In the genomic region with DNA sequence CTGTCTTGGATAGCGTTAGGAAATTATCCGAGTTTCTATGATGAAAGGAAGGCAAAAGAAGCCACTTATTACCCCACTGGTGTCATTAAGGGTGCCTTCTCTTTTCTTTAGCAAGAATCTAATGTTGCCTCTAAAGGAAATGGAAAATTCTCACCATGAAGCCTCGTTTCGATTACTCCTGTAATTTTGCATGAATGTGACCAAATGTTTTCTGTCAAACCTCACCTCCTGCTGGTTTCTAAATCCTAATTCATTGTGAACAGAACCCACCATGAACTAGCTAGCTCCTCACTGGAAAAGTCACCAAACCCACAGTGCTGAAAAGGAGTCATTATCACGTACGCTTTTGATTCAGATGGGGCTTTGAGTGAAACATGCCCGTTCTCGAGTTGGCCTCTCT, we compare ENCODE assay signal across 28 cellular contexts.
DNase-seq lines count a peak whose midpoint lies in the region; ATAC-seq, FAIRE-seq and TF ChIP-seq lines count a peak whose summit lies in the region.
"Had no signal": no experiment of that assay in that cellular context is flagged by ENCODE, and none has a peak within 500 bp of the region (broad histone marks: within the 10 kb centered on the region; RNA-seq: fewer than 3 reads in every experiment).

No MANE protein-coding gene starts in this region.

- intact Hi-C loops in left lung (cut with DNase I): no loop called here

- H3K9me3 Mint-ChIP-seq in WTC11 (peaks cover 8% of the 10 kb centered on the region), osteocyte (ENCODE audit: unreplicated experiment) (no peaks in the 10 kb centered on the region)
- H3K9me3 Mint-ChIP-seq: CD8-positive, alpha-beta T cell; HFFc6 had no signal

- H3K27ac Mint-ChIP-seq in WTC11 (0 out of 2 replicates have a peak overlapping the region, but pooled peaks have one; percentile 1), osteocyte (ENCODE audit: unreplicated experiment) (peak overlapping the region; percentile 71)
- H3K27ac Mint-ChIP-seq: CD8-positive, alpha-beta T cell; H9; HFFc6 had no signal

- no peaks in the 10 kb centered on the region for H3K36me3 ChIP-seq in left lung
- H3K36me3 ChIP-seq: MG63 had no signal

- H3K36me3 Mint-ChIP-seq in WTC11 (peaks cover 8% of the 10 kb centered on the region), osteocyte (ENCODE audit: unreplicated experiment) (no peaks in the 10 kb centered on the region)
- H3K36me3 Mint-ChIP-seq: CD8-positive, alpha-beta T cell had no signal

- H3K4me3 Mint-ChIP-seq in WTC11 (no peak overlapping the region), osteocyte (ENCODE audit: unreplicated experiment) (no peak overlapping the region)
- H3K4me3 Mint-ChIP-seq: CD8-positive, alpha-beta T cell; H9; HFFc6 had no signal

- FAIRE-seq in D721Med (lab: Jason Lieb, UNC): no peak
- FAIRE-seq: GM18507, GM19239, K562 had no signal

- peaks cover 17% of the 10 kb centered on the region for H3K27me3 Mint-ChIP-seq in WTC11 (ENCODE audit: low read depth)
- H3K27me3 Mint-ChIP-seq in osteocyte (ENCODE audit: unreplicated experiment): no peaks in the 10 kb centered on the region

- DNase-seq in NCI-H146 (lab: John Stamatoyannopoulos, UW): peak; percentile 17
- no peak for DNase-seq in NCI-H146 treated with DMSO at 0.1 percent for 48 hours (lab: John Stamatoyannopoulos, UW; ENCODE audit: unreplicated experiment)
- DNase-seq in WTC11 (ENCODE audit: low spot score): no peak
- no peak for DNase-seq in left lung
- peak; percentile 11 for DNase-seq in osteocyte (ENCODE audit: extremely low spot score, unreplicated experiment)
- DNase-seq in COR-L47 (lab: John Stamatoyannopoulos, UW): no peak
- DNase-seq in D721Med (ENCODE audit: insufficient read length, low spot score): no peak
- DNase-seq: AML-193; C1 segment of cervical spinal cord; Calu3; CD8-positive, alpha-beta T cell; DMS53; GDM1; H9; HFFc6; NCI-H1417 treated with DMSO at 0.1 percent for 48 hours; NCI-H1930; NCI-H226; NCI-H510A treated with DMSO at 0.1 percent for 48 hours; NCI-H748 treated with DMSO at 0.1 percent for 48 hours; PC-9 had no signal

- TF ChIP-seq CTCF in WTC11 (IDR thresholded peaks at IDR 0.05): no peak
- no peak for TF ChIP-seq CTCF in left lung (IDR thresholded peaks at IDR 0.05)
- no peak for TF ChIP-seq CTCF in osteocyte (IDR thresholded peaks at IDR 0.05)
- TF ChIP-seq CTCF in D721Med (IDR thresholded peaks at IDR 0.05; ENCODE audit: insufficient read depth, missing control alignments): no peak

- CTCF ChIA-PET in WTC11 (lab: Charles Lee): interaction anchor here (1.4 kb wide), 1 partner anchor 266 kb away, joined by 3 read pairs; no protein-coding TSS in a partner anchor

- no peaks in the 10 kb centered on the region for H3K9me3 ChIP-seq in left lung
- H3K9me3 ChIP-seq: MG63 had no signal

- ATAC-seq in WTC11 (no peak), left lung (no peak), GM19351 (IDR thresholded peaks at IDR 0.05; ENCODE audit: unreplicated experiment) (no peak)
- ATAC-seq: CD8-positive, alpha-beta T cell; K562 had no signal

- no peak overlapping the region for H3K4me3 ChIP-seq in left lung
- H3K4me3 ChIP-seq: K562, MG63, PC-9 had no signal

- H3K4me1 Mint-ChIP-seq in WTC11 (peaks cover 66% of the 10 kb centered on the region), osteocyte (ENCODE audit: unreplicated experiment) (peaks cover 88% of the 10 kb centered on the region)

- H3K27me3 ChIP-seq in left lung: peaks cover 0 to 20% of the 10 kb centered on the region in 2 donors
- H3K27me3 ChIP-seq: MG63 had no signal

- peaks cover 0 to 14% of the 10 kb centered on the region in 2 donors for H3K4me1 ChIP-seq in left lung

- peak overlapping the region; percentile 13 to 53 for H3K27ac ChIP-seq in left lung
- H3K27ac ChIP-seq: 22Rv1, PC-9, RWPE1 had no signal

- POLR2A ChIA-PET in WTC11 (lab: Charles Lee): no interaction called here

TF ChIP-seq in WTC11, 78 proteins besides CTCF, POLR2A, EP300 and RAD21 (continues in another document):
- TF ChIP-seq, protein P1, sequence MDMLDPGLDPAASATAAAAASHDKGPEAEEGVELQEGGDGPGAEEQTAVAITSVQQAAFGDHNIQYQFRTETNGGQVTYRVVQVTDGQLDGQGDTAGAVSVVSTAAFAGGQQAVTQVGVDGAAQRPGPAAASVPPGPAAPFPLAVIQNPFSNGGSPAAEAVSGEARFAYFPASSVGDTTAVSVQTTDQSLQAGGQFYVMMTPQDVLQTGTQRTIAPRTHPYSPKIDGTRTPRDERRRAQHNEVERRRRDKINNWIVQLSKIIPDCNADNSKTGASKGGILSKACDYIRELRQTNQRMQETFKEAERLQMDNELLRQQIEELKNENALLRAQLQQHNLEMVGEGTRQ (CRISPR knock-in tag; IDR thresholded peaks at IDR 0.05): no peak
- TF ChIP-seq NR2C2 (CRISPR knock-in tag; IDR thresholded peaks at IDR 0.05) (no peak), GTF2I (CRISPR knock-in tag; conservative IDR thresholded peaks at IDR 0.05) (no peak), ZNF423 (CRISPR knock-in tag; IDR thresholded peaks at IDR 0.05) (no peak), NR1H2 (CRISPR knock-in tag; IDR thresholded peaks at IDR 0.05) (no peak), ZNF671 (CRISPR knock-in tag; IDR thresholded peaks at IDR 0.05) (no peak), ESRRA (CRISPR knock-in tag; IDR thresholded peaks at IDR 0.05; ENCODE audit: borderline replicate concordance) (no peak), SMAD3 (CRISPR knock-in tag; IDR thresholded peaks at IDR 0.05; ENCODE audit: borderline replicate concordance) (no peak), NFATC4 (CRISPR knock-in tag; IDR thresholded peaks at IDR 0.05) (no peak), ZNF317 (CRISPR knock-in tag; IDR thresholded peaks at IDR 0.05; ENCODE audit: borderline replicate concordance, low read depth) (no peak)
- TF ChIP-seq, protein P2, sequence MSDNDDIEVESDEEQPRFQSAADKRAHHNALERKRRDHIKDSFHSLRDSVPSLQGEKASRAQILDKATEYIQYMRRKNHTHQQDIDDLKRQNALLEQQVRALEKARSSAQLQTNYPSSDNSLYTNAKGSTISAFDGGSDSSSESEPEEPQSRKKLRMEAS (CRISPR knock-in tag; IDR thresholded peaks at IDR 0.05): no peak
- TF ChIP-seq, protein P3, sequence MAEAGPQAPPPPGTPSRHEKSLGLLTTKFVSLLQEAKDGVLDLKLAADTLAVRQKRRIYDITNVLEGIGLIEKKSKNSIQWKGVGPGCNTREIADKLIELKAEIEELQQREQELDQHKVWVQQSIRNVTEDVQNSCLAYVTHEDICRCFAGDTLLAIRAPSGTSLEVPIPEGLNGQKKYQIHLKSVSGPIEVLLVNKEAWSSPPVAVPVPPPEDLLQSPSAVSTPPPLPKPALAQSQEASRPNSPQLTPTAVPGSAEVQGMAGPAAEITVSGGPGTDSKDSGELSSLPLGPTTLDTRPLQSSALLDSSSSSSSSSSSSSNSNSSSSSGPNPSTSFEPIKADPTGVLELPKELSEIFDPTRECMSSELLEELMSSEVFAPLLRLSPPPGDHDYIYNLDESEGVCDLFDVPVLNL (CRISPR knock-in tag; IDR thresholded peaks at IDR 0.05; ENCODE audit: borderline replicate concordance, low read depth): no peak
- TF ChIP-seq, protein P4, sequence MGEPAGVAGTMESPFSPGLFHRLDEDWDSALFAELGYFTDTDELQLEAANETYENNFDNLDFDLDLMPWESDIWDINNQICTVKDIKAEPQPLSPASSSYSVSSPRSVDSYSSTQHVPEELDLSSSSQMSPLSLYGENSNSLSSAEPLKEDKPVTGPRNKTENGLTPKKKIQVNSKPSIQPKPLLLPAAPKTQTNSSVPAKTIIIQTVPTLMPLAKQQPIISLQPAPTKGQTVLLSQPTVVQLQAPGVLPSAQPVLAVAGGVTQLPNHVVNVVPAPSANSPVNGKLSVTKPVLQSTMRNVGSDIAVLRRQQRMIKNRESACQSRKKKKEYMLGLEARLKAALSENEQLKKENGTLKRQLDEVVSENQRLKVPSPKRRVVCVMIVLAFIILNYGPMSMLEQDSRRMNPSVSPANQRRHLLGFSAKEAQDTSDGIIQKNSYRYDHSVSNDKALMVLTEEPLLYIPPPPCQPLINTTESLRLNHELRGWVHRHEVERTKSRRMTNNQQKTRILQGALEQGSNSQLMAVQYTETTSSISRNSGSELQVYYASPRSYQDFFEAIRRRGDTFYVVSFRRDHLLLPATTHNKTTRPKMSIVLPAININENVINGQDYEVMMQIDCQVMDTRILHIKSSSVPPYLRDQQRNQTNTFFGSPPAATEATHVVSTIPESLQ (CRISPR knock-in tag; IDR thresholded peaks at IDR 0.05): no peak
- TF ChIP-seq, protein P5, sequence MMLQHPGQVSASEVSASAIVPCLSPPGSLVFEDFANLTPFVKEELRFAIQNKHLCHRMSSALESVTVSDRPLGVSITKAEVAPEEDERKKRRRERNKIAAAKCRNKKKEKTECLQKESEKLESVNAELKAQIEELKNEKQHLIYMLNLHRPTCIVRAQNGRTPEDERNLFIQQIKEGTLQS (CRISPR knock-in tag; conservative IDR thresholded peaks at IDR 0.05): no peak
- TF ChIP-seq, protein P6, sequence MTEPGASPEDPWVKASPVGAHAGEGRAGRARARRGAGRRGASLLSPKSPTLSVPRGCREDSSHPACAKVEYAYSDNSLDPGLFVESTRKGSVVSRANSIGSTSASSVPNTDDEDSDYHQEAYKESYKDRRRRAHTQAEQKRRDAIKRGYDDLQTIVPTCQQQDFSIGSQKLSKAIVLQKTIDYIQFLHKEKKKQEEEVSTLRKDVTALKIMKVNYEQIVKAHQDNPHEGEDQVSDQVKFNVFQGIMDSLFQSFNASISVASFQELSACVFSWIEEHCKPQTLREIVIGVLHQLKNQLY (CRISPR knock-in tag; IDR thresholded peaks at IDR 0.05): no peak
- TF ChIP-seq, protein P7, sequence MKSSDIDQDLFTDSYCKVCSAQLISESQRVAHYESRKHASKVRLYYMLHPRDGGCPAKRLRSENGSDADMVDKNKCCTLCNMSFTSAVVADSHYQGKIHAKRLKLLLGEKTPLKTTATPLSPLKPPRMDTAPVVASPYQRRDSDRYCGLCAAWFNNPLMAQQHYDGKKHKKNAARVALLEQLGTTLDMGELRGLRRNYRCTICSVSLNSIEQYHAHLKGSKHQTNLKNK (CRISPR knock-in tag; IDR thresholded peaks at IDR 0.05): no peak

Comparison
In these comparisons a context has a peak if more than half of its experiments do, and no peak if none do; other contexts are left out.
1. DNase-seq: peak in NCI-H146 (single experiment) and osteocyte (single experiment); none in NCI-H146 treated with DMSO at 0.1 percent for 48 hours (single experiment), WTC11 (single experiment), left lung (0 of 2), COR-L47 (single experiment) and D721Med (single experiment).